In the genomic region with DNA sequence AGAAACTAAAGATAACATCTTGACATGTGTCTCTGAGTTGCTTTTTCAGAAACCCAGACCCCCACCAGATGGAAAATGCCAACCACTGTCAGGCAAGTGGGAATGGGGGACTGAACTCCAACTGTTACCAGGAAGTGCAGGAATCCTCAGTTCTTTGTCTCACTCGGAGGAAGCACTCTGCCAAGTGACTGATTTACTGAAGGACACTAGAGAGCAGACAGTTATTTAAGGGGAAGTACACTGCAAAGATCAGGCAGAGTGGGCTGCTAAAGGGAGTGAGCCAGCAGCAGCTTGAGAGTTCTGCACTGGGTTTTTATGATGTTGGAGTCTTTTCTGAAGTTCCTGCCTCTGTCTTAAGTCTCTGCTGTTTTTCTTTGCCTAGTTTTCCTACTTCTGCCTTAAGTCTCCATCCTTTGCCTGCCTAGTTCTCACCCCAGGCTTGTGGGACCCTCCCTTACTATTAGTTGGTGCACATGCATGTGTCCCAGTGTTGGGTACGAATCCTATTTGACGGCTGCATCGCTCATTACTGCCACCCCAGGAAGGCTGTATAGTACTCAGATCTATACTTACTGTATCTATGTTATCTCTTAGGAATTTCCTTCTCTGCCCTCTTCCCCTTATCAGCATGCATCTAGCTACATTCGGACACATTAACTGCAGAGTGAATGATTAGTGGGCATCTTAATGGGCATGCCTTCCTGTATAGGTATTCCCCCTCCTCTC, we compare ENCODE assay signal across 1 cellular context.
TF ChIP-seq lines count a peak whose summit lies in the region.

No MANE protein-coding gene starts in this region.

TF ChIP-seq in WTC11, 78 proteins besides CTCF, POLR2A, EP300 and RAD21 (continued from another document):
- TF ChIP-seq, protein P1, sequence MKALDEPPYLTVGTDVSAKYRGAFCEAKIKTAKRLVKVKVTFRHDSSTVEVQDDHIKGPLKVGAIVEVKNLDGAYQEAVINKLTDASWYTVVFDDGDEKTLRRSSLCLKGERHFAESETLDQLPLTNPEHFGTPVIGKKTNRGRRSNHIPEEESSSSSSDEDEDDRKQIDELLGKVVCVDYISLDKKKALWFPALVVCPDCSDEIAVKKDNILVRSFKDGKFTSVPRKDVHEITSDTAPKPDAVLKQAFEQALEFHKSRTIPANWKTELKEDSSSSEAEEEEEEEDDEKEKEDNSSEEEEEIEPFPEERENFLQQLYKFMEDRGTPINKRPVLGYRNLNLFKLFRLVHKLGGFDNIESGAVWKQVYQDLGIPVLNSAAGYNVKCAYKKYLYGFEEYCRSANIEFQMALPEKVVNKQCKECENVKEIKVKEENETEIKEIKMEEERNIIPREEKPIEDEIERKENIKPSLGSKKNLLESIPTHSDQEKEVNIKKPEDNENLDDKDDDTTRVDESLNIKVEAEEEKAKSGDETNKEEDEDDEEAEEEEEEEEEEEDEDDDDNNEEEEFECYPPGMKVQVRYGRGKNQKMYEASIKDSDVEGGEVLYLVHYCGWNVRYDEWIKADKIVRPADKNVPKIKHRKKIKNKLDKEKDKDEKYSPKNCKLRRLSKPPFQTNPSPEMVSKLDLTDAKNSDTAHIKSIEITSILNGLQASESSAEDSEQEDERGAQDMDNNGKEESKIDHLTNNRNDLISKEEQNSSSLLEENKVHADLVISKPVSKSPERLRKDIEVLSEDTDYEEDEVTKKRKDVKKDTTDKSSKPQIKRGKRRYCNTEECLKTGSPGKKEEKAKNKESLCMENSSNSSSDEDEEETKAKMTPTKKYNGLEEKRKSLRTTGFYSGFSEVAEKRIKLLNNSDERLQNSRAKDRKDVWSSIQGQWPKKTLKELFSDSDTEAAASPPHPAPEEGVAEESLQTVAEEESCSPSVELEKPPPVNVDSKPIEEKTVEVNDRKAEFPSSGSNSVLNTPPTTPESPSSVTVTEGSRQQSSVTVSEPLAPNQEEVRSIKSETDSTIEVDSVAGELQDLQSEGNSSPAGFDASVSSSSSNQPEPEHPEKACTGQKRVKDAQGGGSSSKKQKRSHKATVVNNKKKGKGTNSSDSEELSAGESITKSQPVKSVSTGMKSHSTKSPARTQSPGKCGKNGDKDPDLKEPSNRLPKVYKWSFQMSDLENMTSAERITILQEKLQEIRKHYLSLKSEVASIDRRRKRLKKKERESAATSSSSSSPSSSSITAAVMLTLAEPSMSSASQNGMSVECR (CRISPR knock-in tag; IDR thresholded peaks at IDR 0.05; ENCODE audit: borderline replicate concordance): no peak
- TF ChIP-seq, protein P2, sequence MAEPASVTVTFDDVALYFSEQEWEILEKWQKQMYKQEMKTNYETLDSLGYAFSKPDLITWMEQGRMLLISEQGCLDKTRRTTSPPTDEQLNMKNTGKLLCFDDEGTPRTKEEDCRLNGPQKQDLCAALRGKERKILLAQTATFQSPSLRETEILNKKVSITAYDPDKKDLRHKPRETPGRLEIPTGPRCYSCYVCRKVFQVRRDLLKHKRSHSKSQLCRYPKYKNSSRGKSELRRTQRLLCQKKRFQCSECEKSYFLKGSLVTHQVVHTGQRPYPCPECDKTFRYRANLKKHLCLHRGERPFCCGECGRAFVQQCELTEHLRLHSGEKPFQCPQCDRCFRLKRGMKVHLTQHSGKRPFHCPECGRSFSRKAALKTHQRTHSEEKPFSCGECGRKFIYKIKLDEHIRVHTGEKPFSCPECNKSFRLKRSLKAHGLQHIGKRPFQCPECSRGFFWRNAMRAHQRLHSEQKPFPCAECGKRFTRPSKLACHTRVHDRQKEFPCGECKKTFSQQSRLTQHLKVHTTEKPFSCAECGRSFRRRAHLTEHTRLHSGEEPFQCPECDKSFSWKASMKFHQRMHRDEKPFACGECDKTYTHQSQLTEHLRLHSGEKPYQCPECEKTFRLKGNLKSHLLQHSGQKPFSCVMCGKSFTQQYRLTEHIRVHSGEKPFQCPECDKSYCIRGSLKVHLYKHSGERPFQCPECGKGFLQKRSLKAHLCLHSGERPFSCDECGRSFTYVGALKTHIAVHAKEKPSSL (CRISPR knock-in tag; conservative IDR thresholded peaks at IDR 0.05): no peak
- TF ChIP-seq, protein P3, sequence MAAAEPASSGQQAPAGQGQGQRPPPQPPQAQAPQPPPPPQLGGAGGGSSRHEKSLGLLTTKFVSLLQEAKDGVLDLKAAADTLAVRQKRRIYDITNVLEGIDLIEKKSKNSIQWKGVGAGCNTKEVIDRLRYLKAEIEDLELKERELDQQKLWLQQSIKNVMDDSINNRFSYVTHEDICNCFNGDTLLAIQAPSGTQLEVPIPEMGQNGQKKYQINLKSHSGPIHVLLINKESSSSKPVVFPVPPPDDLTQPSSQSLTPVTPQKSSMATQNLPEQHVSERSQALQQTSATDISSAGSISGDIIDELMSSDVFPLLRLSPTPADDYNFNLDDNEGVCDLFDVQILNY (CRISPR knock-in tag; IDR thresholded peaks at IDR 0.05): no peak
- TF ChIP-seq, protein P4, sequence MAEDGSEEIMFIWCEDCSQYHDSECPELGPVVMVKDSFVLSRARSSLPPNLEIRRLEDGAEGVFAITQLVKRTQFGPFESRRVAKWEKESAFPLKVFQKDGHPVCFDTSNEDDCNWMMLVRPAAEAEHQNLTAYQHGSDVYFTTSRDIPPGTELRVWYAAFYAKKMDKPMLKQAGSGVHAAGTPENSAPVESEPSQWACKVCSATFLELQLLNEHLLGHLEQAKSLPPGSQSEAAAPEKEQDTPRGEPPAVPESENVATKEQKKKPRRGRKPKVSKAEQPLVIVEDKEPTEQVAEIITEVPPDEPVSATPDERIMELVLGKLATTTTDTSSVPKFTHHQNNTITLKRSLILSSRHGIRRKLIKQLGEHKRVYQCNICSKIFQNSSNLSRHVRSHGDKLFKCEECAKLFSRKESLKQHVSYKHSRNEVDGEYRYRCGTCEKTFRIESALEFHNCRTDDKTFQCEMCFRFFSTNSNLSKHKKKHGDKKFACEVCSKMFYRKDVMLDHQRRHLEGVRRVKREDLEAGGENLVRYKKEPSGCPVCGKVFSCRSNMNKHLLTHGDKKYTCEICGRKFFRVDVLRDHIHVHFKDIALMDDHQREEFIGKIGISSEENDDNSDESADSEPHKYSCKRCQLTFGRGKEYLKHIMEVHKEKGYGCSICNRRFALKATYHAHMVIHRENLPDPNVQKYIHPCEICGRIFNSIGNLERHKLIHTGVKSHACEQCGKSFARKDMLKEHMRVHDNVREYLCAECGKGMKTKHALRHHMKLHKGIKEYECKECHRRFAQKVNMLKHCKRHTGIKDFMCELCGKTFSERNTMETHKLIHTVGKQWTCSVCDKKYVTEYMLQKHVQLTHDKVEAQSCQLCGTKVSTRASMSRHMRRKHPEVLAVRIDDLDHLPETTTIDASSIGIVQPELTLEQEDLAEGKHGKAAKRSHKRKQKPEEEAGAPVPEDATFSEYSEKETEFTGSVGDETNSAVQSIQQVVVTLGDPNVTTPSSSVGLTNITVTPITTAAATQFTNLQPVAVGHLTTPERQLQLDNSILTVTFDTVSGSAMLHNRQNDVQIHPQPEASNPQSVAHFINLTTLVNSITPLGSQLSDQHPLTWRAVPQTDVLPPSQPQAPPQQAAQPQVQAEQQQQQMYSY (CRISPR knock-in tag; IDR thresholded peaks at IDR 0.05): no peak
- TF ChIP-seq OVOL2 (CRISPR knock-in tag; IDR thresholded peaks at IDR 0.05; ENCODE audit: borderline replicate concordance) (no peak), IRF2 (CRISPR knock-in tag; IDR thresholded peaks at IDR 0.05; ENCODE audit: borderline replicate concordance, low read depth) (no peak), TEAD4 (CRISPR knock-in tag; IDR thresholded peaks at IDR 0.05) (no peak), EMX1 (CRISPR knock-in tag; IDR thresholded peaks at IDR 0.05) (no peak)
- TF ChIP-seq, protein P5, sequence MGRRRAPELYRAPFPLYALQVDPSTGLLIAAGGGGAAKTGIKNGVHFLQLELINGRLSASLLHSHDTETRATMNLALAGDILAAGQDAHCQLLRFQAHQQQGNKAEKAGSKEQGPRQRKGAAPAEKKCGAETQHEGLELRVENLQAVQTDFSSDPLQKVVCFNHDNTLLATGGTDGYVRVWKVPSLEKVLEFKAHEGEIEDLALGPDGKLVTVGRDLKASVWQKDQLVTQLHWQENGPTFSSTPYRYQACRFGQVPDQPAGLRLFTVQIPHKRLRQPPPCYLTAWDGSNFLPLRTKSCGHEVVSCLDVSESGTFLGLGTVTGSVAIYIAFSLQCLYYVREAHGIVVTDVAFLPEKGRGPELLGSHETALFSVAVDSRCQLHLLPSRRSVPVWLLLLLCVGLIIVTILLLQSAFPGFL (CRISPR knock-in tag; IDR thresholded peaks at IDR 0.05; ENCODE audit: borderline replicate concordance): no peak
